Comparison of ENCODE assay signal across 8 cellular contexts in genomic region chr17:16398270-16399267, GRCh38. TPM values are rescaled to one million over a fixed set of nuclear protein-coding genes. Genes with fewer than 3 reads are reported as not detected.
DNase-seq lines count a peak whose midpoint lies in the region; ATAC-seq, FAIRE-seq and TF ChIP-seq lines count a peak whose summit lies in the region.

No MANE protein-coding gene starts in this region.

- SMC1A ChIA-PET in GM12878 (lab: Charles Lee; ENCODE audit: uncharacterized antibody, unreplicated experiment): interaction anchor here (1.7 kb wide), 1 partner anchor 35 kb away, joined by 3 read pairs; no protein-coding TSS in a partner anchor

- H3K27ac ChIP-seq in GM12878 (ENCODE audit: control insufficient read depth, insufficient read depth) (no peak overlapping the region), temporal lobe (ENCODE audit: low read depth, low read length) (peak overlapping the region; percentile 3)

- in situ Hi-C loops in GM12878 (cut with MboI) (loop anchor here (5.0 kb wide), 1 partner anchor 49 kb away; no protein-coding TSS in a partner anchor), G401 (cut with HindIII; ENCODE audit: low sequenced_read_pairs) (no loop called here)

- POLR2A ChIA-PET in GM12878 (lab: Charles Lee): interaction anchor here (1.2 kb wide), 1 partner anchor 9 kb away, joined by 3 read pairs; no protein-coding TSS in a partner anchor

- no peak for ATAC-seq in Right ventricle myocardium inferior
- no peak for ATAC-seq in left ventricle myocardium superior
- peak; percentile 68 for ATAC-seq in HG03175 (IDR thresholded peaks at IDR 0.05; ENCODE audit: unreplicated experiment)
- peak; percentile 97 for ATAC-seq in GM12878

- peak overlapping the region; percentile 90 for H2AFZ ChIP-seq in GM12878 (ENCODE audit: control insufficient read depth, low read depth, low read length)

- no peaks in the 10 kb centered on the region for H3K79me2 ChIP-seq in GM12878 (ENCODE audit: control insufficient read depth, insufficient read depth, low read length)

- DNase-seq in Right ventricle myocardium inferior (ENCODE audit: missing footprints) (peak; percentile 13), left ventricle myocardium superior (no peak), GM12878 (ENCODE audit: low read depth, low spot score) (peak; percentile 35), Ammon's horn (ENCODE audit: low spot score) (no peak), G401 (ENCODE audit: low spot score) (no peak), NCI-H524 treated with DMSO at 0.1 percent for 48 hours (lab: John Stamatoyannopoulos, UW) (no peak)

- CTCF ChIA-PET in GM12878 (lab: Yijun Ruan, JAX): no interaction called here

- intact Hi-C loops in Right ventricle myocardium inferior (cut with DNase I): no loop called here
- intact Hi-C loops in left ventricle myocardium superior (cut with micrococcal nuclease): no loop called here
- intact Hi-C loops in GM12878 (cut with micrococcal nuclease; ENCODE audit: unreplicated experiment): no loop called here

- TF ChIP-seq RAD21 in GM12878 (IDR thresholded peaks at IDR 0.05; ENCODE audit: insufficient read depth, low read depth, low read length): no peak

- RAD21 ChIA-PET in GM12878 (lab: Charles Lee; ENCODE audit: unreplicated experiment): no interaction called here

- H3K27me3 ChIP-seq in GM12878 (replicated peaks in 1 of 2; ENCODE audit: control insufficient read depth in 2 of 2, insufficient read depth in 2 of 2, low read length in 1 of 2): no peaks in the 10 kb centered on the region

- no peaks in the 10 kb centered on the region for H3K36me3 ChIP-seq in GM12878 (ENCODE audit: control insufficient read depth in 2 of 2, insufficient read depth in 2 of 2, low read length in 1 of 2)

- no peaks in the 10 kb centered on the region for H3K9me3 ChIP-seq in GM12878 (replicated peaks; ENCODE audit: control insufficient read depth, insufficient read depth, low read length)

- TF ChIP-seq CTCF in GM12878 (IDR thresholded peaks at IDR 0.05 in 2 of 3, conservative IDR thresholded peaks at IDR 0.05 in 1 of 3; ENCODE audit: control insufficient read depth in 2 of 3, extremely low read depth in 1 of 3, insufficient read depth in 1 of 3, low read depth in 3 of 3, low read length in 3 of 3): no peak

- H4K20me1 ChIP-seq in GM12878 (ENCODE audit: control insufficient read depth, insufficient read depth): no peaks in the 10 kb centered on the region

- peak overlapping the region; percentile 46; the same call in 1 of the 2 replicates for H3K4me2 ChIP-seq in GM12878 (ENCODE audit: control insufficient read depth, insufficient read depth)

- peaks cover 7% of the 10 kb centered on the region for H3K4me1 ChIP-seq in GM12878 (ENCODE audit: control insufficient read depth, insufficient read depth, low read length)

- 16% methylated on average over 9 of the region's 9 CpGs for WGBS in GM12878 (ENCODE audit: insufficient coverage, insufficient replicate concordance, low lambda C conversion rate, missing lambda C conversion rate)

- TF ChIP-seq POLR2A in GM12878 (IDR thresholded peaks at IDR 0.05; ENCODE audit: low read depth, low read length): no peak

- no peak overlapping the region for H3K4me3 ChIP-seq in GM12878

- no peak overlapping the region for H3K9ac ChIP-seq in GM12878 (ENCODE audit: control insufficient read depth, insufficient read depth, low read length)

- TF ChIP-seq EP300 in GM12878 (IDR thresholded peaks at IDR 0.05; ENCODE audit: borderline replicate concordance in 1 of 2, control insufficient read depth in 1 of 2, low read depth in 2 of 2, low read length in 2 of 2): no peak

- peak; percentile 90 for FAIRE-seq in GM12878 (lab: Jason Lieb, UNC)

- no TSS peak for BruUV-seq in GM12878 (replicated peaks; lab: Mats Ljungman, UMichigan)

TF ChIP-seq in GM12878, 131 proteins besides CTCF, POLR2A, EP300 and RAD21:
- TF ChIP-seq ASH2L (IDR thresholded peaks at IDR 0.05; ENCODE audit: borderline replicate concordance, low read depth): no peak
- peak; percentile 30; the same call in 1 of the 2 replicates for TF ChIP-seq PAX5 (IDR thresholded peaks at IDR 0.05; ENCODE audit: borderline replicate concordance, low read depth, low read length)

RNA-seq across cellular contexts. Expression of gene TRPV2, which starts 16.8 kb away (rescaled TPM):
- total RNA-seq in Right ventricle myocardium inferior (11.2 TPM), left ventricle myocardium superior (8.1 TPM), GM12878 (2014; rRNA removed) (59.4 and 61.3 TPM in 2 replicates), GM12878 (2014; rRNA removed; fragmentation: Illumina TruSeq; extraction: Trizol) (25.6 and 29.7 TPM in 2 replicates), GM12878 (2021) (87.4 and 93.7 TPM in 2 replicates), temporal lobe (0.98 TPM)
- total RNA-seq in GM12878 (2013; cell fraction: nucleolus; rRNA removed): 149 and 160 TPM in 2 replicates
- polyA plus RNA-seq in GM12878 (2011; ENCODE audit: low read depth): 30.3 TPM
- polyA plus RNA-seq in GM12878 (2011; rRNA removed) (33.3 and 82.6 TPM in 2 replicates), GM12878 (2014; fragmentation: Illumina TruSeq; extraction: Trizol) (15.4 and 27.3 TPM in 2 replicates), GM12878 (2014; fragmentation: Nextera tagmentation; extraction: Ambion mirVana) (10 to 100 TPM in 1 of 2 experiments, 1 to 10 TPM in 1; 8.9 to 29.2 TPM), GM12878 (2014; rRNA removed) (48.8 and 58.4 TPM in 2 replicates), GM12878 (2016; fragmentation: Nextera tagmentation; extraction: Ambion mirVana) (10 to 100 TPM; 83.6 to 94.4 TPM)
- polyA plus RNA-seq in GM12878 (2011; cell fraction: cytosol; rRNA removed): 82.4 and 108 TPM in 2 replicates
- 175 and 207 TPM in 2 replicates for polyA plus RNA-seq in GM12878 (2011; cell fraction: nucleus; rRNA removed)
- polyA plus RNA-seq in GM12878 (2012): 53.6 and 60.7 TPM in 2 replicates
- polyA minus RNA-seq in GM12878 (2011; rRNA and poly(A)+ RNA removed): 96.8 and 119 TPM in 2 replicates
- polyA minus RNA-seq in GM12878 (2011; cell fraction: cytosol; rRNA and poly(A)+ RNA removed): 62.9 and 70.0 TPM in 2 replicates
- polyA minus RNA-seq in GM12878 (2011; cell fraction: nucleus; rRNA and poly(A)+ RNA removed): 41.5 and 63.6 TPM in 2 replicates
- 41.8 and 47.6 TPM in 2 replicates for total RNA-seq in G401 (2014; rRNA removed; shearing (Covaris generic))

RNA-seq across cellular contexts. Expression of gene UBB, which starts 17.7 kb away (rescaled TPM):
- total RNA-seq in Right ventricle myocardium inferior: 1,403 TPM
- 1,672 TPM for total RNA-seq in left ventricle myocardium superior
- total RNA-seq in GM12878 (2013; cell fraction: nucleolus; rRNA removed): 114 and 119 TPM in 2 replicates
- total RNA-seq in GM12878 (2014; rRNA removed): 2,686 and 2,754 TPM in 2 replicates
- 1,488 and 1,495 TPM in 2 replicates for total RNA-seq in GM12878 (2014; rRNA removed; fragmentation: Illumina TruSeq; extraction: Trizol)
- 1,455 and 1,463 TPM in 2 replicates for total RNA-seq in GM12878 (2021)
- 1,026 TPM for polyA plus RNA-seq in GM12878 (2011; ENCODE audit: low read depth)
- polyA plus RNA-seq in GM12878 (2011; rRNA removed): 608 and 1,133 TPM in 2 replicates
- polyA plus RNA-seq in GM12878 (2011; cell fraction: cytosol; rRNA removed): 2,029 and 2,469 TPM in 2 replicates
- 935 and 994 TPM in 2 replicates for polyA plus RNA-seq in GM12878 (2011; cell fraction: nucleus; rRNA removed)
- polyA plus RNA-seq in GM12878 (2012): 1,643 and 1,891 TPM in 2 replicates
- polyA plus RNA-seq in GM12878 (2014; fragmentation: Illumina TruSeq; extraction: Trizol): 1,621 and 1,633 TPM in 2 replicates
- 1,000 to 10,000 TPM; 4,008 to 4,246 TPM for polyA plus RNA-seq in GM12878 (2014; fragmentation: Nextera tagmentation; extraction: Ambion mirVana)
- 2,006 and 2,356 TPM in 2 replicates for polyA plus RNA-seq in GM12878 (2014; rRNA removed)
- polyA plus RNA-seq in GM12878 (2016; fragmentation: Nextera tagmentation; extraction: Ambion mirVana): 1,000 to 10,000 TPM; 2,193 to 2,309 TPM
- polyA minus RNA-seq in GM12878 (2011; rRNA and poly(A)+ RNA removed): 1,101 and 1,306 TPM in 2 replicates
- polyA minus RNA-seq in GM12878 (2011; cell fraction: cytosol; rRNA and poly(A)+ RNA removed): 411 and 476 TPM in 2 replicates
- polyA minus RNA-seq in GM12878 (2011; cell fraction: nucleus; rRNA and poly(A)+ RNA removed): 196 and 307 TPM in 2 replicates
- total RNA-seq in temporal lobe: 777 TPM
- total RNA-seq in G401 (2014; rRNA removed; shearing (Covaris generic)): 707 and 741 TPM in 2 replicates

RNA-seq across cellular contexts. Expression of gene CENPV, which starts 45.3 kb away (rescaled TPM):
- total RNA-seq in Right ventricle myocardium inferior (12.8 TPM), left ventricle myocardium superior (14.2 TPM), GM12878 (2014; rRNA removed) (84.2 and 93.2 TPM in 2 replicates), GM12878 (2014; rRNA removed; fragmentation: Illumina TruSeq; extraction: Trizol) (87.5 and 90.7 TPM in 2 replicates), GM12878 (2021) (94.9 and 98.6 TPM in 2 replicates), temporal lobe (73.8 TPM)
- 30.7 and 33.5 TPM in 2 replicates for total RNA-seq in GM12878 (2013; cell fraction: nucleolus; rRNA removed)
- polyA plus RNA-seq in GM12878 (2011; ENCODE audit: low read depth): 55.4 TPM
- polyA plus RNA-seq in GM12878 (2011; rRNA removed) (83.7 and 93.4 TPM in 2 replicates), GM12878 (2014; fragmentation: Illumina TruSeq; extraction: Trizol) (80.1 and 94.1 TPM in 2 replicates), GM12878 (2014; fragmentation: Nextera tagmentation; extraction: Ambion mirVana) (10 to 100 TPM; 22.5 to 68.0 TPM), GM12878 (2014; rRNA removed) (77.5 and 86.0 TPM in 2 replicates), GM12878 (2016; fragmentation: Nextera tagmentation; extraction: Ambion mirVana) (10 to 100 TPM; 70.8 to 72.7 TPM)
- 75.3 and 100 TPM in 2 replicates for polyA plus RNA-seq in GM12878 (2011; cell fraction: cytosol; rRNA removed)
- polyA plus RNA-seq in GM12878 (2011; cell fraction: nucleus; rRNA removed): 88.9 and 92.2 TPM in 2 replicates
- 48.3 and 50.3 TPM in 2 replicates for polyA plus RNA-seq in GM12878 (2012)
- 41.9 and 43.8 TPM in 2 replicates for polyA minus RNA-seq in GM12878 (2011; rRNA and poly(A)+ RNA removed)
- polyA minus RNA-seq in GM12878 (2011; cell fraction: cytosol; rRNA and poly(A)+ RNA removed): 8.3 and 11.1 TPM in 2 replicates
- polyA minus RNA-seq in GM12878 (2011; cell fraction: nucleus; rRNA and poly(A)+ RNA removed): 11.2 and 14.4 TPM in 2 replicates
- 44.6 and 46.7 TPM in 2 replicates for total RNA-seq in G401 (2014; rRNA removed; shearing (Covaris generic))

Comparison
In these comparisons a context has a peak if more than half of its experiments do, and no peak if none do; other contexts are left out.
1. DNase-seq: peak in Right ventricle myocardium inferior (single experiment) and GM12878 (single experiment); none in left ventricle myocardium superior (single experiment), Ammon's horn (single experiment), G401 (single experiment) and NCI-H524 treated with DMSO at 0.1 percent for 48 hours (single experiment).
2. ATAC-seq: peak in HG03175 (single experiment) and GM12878 (single experiment); none in Right ventricle myocardium inferior (single experiment) and left ventricle myocardium superior (single experiment).